Comparison of ENCODE assay signal across 15 cellular contexts in genomic region chr7:95335093-95335492, GRCh38. TPM values are rescaled to one million over a fixed set of nuclear protein-coding genes. Genes with fewer than 3 reads are reported as not detected.
A peak's percentile ranks its signal among the peaks of the same experiment; 100 is the strongest.
DNase-seq lines count a peak whose midpoint lies in the region; ATAC-seq, FAIRE-seq and TF ChIP-seq lines count a peak whose summit lies in the region.
"Had no signal": no experiment of that assay in that cellular context is flagged by ENCODE, and none has a peak within 500 bp of the region (broad histone marks: within the 10 kb centered on the region; RNA-seq: fewer than 3 reads in every experiment).

No MANE protein-coding gene starts in this region.

- DNase-seq in HFFc6 (peak; percentile 28), astrocyte (ENCODE audit: low read depth) (peak; percentile 92), foreskin melanocyte (peak; percentile 40), WTC11 (ENCODE audit: low spot score) (no peak), NCI-H2029 treated with DMSO at 0.1 percent for 48 hours (lab: John Stamatoyannopoulos, UW) (no peak), body of pancreas (no peak)
- DNase-seq: activated CD8-positive, alpha-beta T cell treated with anti-CD3 and anti-CD28 coated beads for 36 hours; activated gamma-delta T cell treated with Interleukin-2 at 50 U/mL for 16 hours; caudate nucleus; NCI-H187; stimulated activated CD4-positive, alpha-beta T cell treated with anti-CD3 and anti-CD28 coated beads, Interleukin-12 subunit alpha, Interleukin-12 subunit beta, amount 100 ng/mL, for 4 hours had no signal

- TF ChIP-seq CTCF in HFFc6 (IDR thresholded peaks at IDR 0.05) (no peak), astrocyte (IDR thresholded peaks at IDR 0.05; ENCODE audit: insufficient read depth, low read depth, low read length) (no peak), WTC11 (IDR thresholded peaks at IDR 0.05) (no peak), body of pancreas (IDR thresholded peaks at IDR 0.05) (no peak)

- H3K4me1 Mint-ChIP-seq in HFFc6 (ENCODE audit: low read depth): no peaks in the 10 kb centered on the region; the same call in 1 of the 2 replicates
- H3K4me1 Mint-ChIP-seq in astrocyte (ENCODE audit: low read depth, unreplicated experiment): peaks cover 29% of the 10 kb centered on the region
- H3K4me1 Mint-ChIP-seq in WTC11: peaks cover 3% of the 10 kb centered on the region

- peak overlapping the region; percentile 19 for H3K4me2 ChIP-seq in astrocyte (ENCODE audit: low read length)

- H3K9me3 ChIP-seq in astrocyte (ENCODE audit: insufficient read depth, low read depth, low read length) (no peaks in the 10 kb centered on the region), body of pancreas (no peaks in the 10 kb centered on the region)

- H3K27ac Mint-ChIP-seq in HFFc6: no peak overlapping the region
- peak overlapping the region; percentile 75 for H3K27ac Mint-ChIP-seq in astrocyte (ENCODE audit: unreplicated experiment)
- no peak overlapping the region for H3K27ac Mint-ChIP-seq in WTC11
- H3K27ac Mint-ChIP-seq: activated CD8-positive, alpha-beta T cell treated with anti-CD3 and anti-CD28 coated beads for 36 hours had no signal

- H2AFZ ChIP-seq in ACC112 (ENCODE audit: low read length, unreplicated experiment) (no peak overlapping the region), astrocyte (ENCODE audit: low read depth, low read length) (no peak overlapping the region)

- POLR2A ChIA-PET in WTC11 (lab: Charles Lee): no interaction called here

- ATAC-seq in WTC11 (no peak), HG02852 (IDR thresholded peaks at IDR 0.05; ENCODE audit: unreplicated experiment) (no peak), body of pancreas (no peak)
- ATAC-seq: activated CD8-positive, alpha-beta T cell treated with anti-CD3 and anti-CD28 coated beads for 36 hours had no signal

- no peak for TF ChIP-seq POLR2A in body of pancreas (IDR thresholded peaks at IDR 0.05)

- H3K36me3 Mint-ChIP-seq in HFFc6 (ENCODE audit: low read depth) (no peaks in the 10 kb centered on the region), astrocyte (ENCODE audit: low read depth, unreplicated experiment) (no peaks in the 10 kb centered on the region), WTC11 (no peaks in the 10 kb centered on the region)

- H3K79me2 ChIP-seq in ACC112 (ENCODE audit: control insufficient read depth, insufficient read depth, low read length, unreplicated experiment) (no peaks in the 10 kb centered on the region), astrocyte (ENCODE audit: insufficient read depth, low read length) (no peaks in the 10 kb centered on the region)

- intact Hi-C loops in body of pancreas (cut with DNase I): no loop called here

- peaks cover 20% of the 10 kb centered on the region for H3K4me1 ChIP-seq in ACC112 (ENCODE audit: control insufficient read depth, insufficient read depth, low read length, unreplicated experiment)
- H3K4me1 ChIP-seq in astrocyte (ENCODE audit: insufficient read depth, low read length): peaks cover 7% of the 10 kb centered on the region
- H3K4me1 ChIP-seq in body of pancreas: no peaks in the 10 kb centered on the region

- H3K36me3 ChIP-seq in ACC112 (ENCODE audit: insufficient read depth, low read length) (no peaks in the 10 kb centered on the region), astrocyte (ENCODE audit: insufficient read depth, low read length) (no peaks in the 10 kb centered on the region), body of pancreas (replicated peaks in 1 of 2; ENCODE audit: insufficient read depth in 1 of 2, low read depth in 2 of 2) (no peaks in the 10 kb centered on the region)

- CTCF ChIA-PET in WTC11 (lab: Charles Lee): no interaction called here

- H3K4me3 Mint-ChIP-seq in HFFc6 (no peak overlapping the region), astrocyte (ENCODE audit: unreplicated experiment) (no peak overlapping the region), WTC11 (no peak overlapping the region)
- H3K4me3 Mint-ChIP-seq: activated CD8-positive, alpha-beta T cell treated with anti-CD3 and anti-CD28 coated beads for 36 hours had no signal

- H3K4me3 ChIP-seq in ACC112 (ENCODE audit: low read depth, low read length) (no peak overlapping the region), astrocyte (ENCODE audit: insufficient read depth, low read depth, low read length) (no peak overlapping the region), body of pancreas (no peak overlapping the region)

- H3K27ac ChIP-seq in ACC112 (ENCODE audit: low read depth, low read length): peak overlapping the region; percentile 49
- H3K27ac ChIP-seq in astrocyte (ENCODE audit: low read depth, low read length): no peak overlapping the region
- no peak overlapping the region for H3K27ac ChIP-seq in body of pancreas

- peaks cover 2% of the 10 kb centered on the region; the same call in 1 of the 2 replicates for H3K27me3 Mint-ChIP-seq in HFFc6 (ENCODE audit: insufficient read depth)
- H3K27me3 Mint-ChIP-seq in astrocyte (ENCODE audit: low read depth, unreplicated experiment): no peaks in the 10 kb centered on the region
- H3K27me3 Mint-ChIP-seq in WTC11 (ENCODE audit: low read depth): no peaks in the 10 kb centered on the region
- H3K27me3 Mint-ChIP-seq: activated CD8-positive, alpha-beta T cell treated with anti-CD3 and anti-CD28 coated beads for 36 hours had no signal

- peak; percentile 87 for FAIRE-seq in astrocyte (lab: Jason Lieb, UNC)

- H3K9me3 Mint-ChIP-seq in HFFc6: no peaks in the 10 kb centered on the region
- peaks cover 1% of the 10 kb centered on the region for H3K9me3 Mint-ChIP-seq in astrocyte (ENCODE audit: unreplicated experiment)
- H3K9me3 Mint-ChIP-seq in WTC11: peaks cover 3% of the 10 kb centered on the region; the same call in 1 of the 2 replicates
- H3K9me3 Mint-ChIP-seq: activated CD8-positive, alpha-beta T cell treated with anti-CD3 and anti-CD28 coated beads for 36 hours had no signal

- H3K9ac ChIP-seq in astrocyte (ENCODE audit: low read length): no peak overlapping the region

- no peaks in the 10 kb centered on the region for H4K20me1 ChIP-seq in astrocyte (ENCODE audit: insufficient read depth, low read length)

- H3K27me3 ChIP-seq in ACC112 (ENCODE audit: insufficient read depth, low read length) (no peaks in the 10 kb centered on the region), astrocyte (ENCODE audit: insufficient read depth, low read length) (no peaks in the 10 kb centered on the region), body of pancreas (no peaks in the 10 kb centered on the region)

TF ChIP-seq in WTC11, 78 proteins besides CTCF, POLR2A, EP300 and RAD21 (continues in another document):
- no peak for TF ChIP-seq ZBTB43 (CRISPR knock-in tag; IDR thresholded peaks at IDR 0.05)
- TF ChIP-seq NR2C2 (CRISPR knock-in tag; IDR thresholded peaks at IDR 0.05): no peak
- no peak for TF ChIP-seq ELF4 (CRISPR knock-in tag; IDR thresholded peaks at IDR 0.05; ENCODE audit: low read depth)
- TF ChIP-seq TEAD4 (CRISPR knock-in tag; IDR thresholded peaks at IDR 0.05): no peak
- TF ChIP-seq STAT6 (CRISPR knock-in tag; conservative IDR thresholded peaks at IDR 0.05; ENCODE audit: low read depth): no peak
- no peak for TF ChIP-seq FOXP1 (CRISPR knock-in tag; IDR thresholded peaks at IDR 0.05; ENCODE audit: borderline replicate concordance)
- no peak for TF ChIP-seq E2F5 (CRISPR knock-in tag; IDR thresholded peaks at IDR 0.05)
- no peak for TF ChIP-seq USF1 (CRISPR knock-in tag; IDR thresholded peaks at IDR 0.05)

RNA-seq across cellular contexts. Expression of gene PON1, which starts 10.8 kb away (rescaled TPM):
- total RNA-seq in HFFc6 (2021; fragmentation: NEBNext Ultra II Directional; extraction: Animal tissue kit (Norgen Biotek cat#: 25700)): not detected
- total RNA-seq in astrocyte (0.99 and 1.00 TPM in 2 replicates), WTC11 (2021) (0.25 to 0.26 TPM in 2 of 3 replicates, not detected in the other), body of pancreas (under 1 TPM in 1 of 2 donors, not detected in 1; 0.78 TPM)
- total RNA-seq: A673; activated CD8-positive, alpha-beta T cell treated with anti-CD3 and anti-CD28 coated beads for 36 hours; lung microvascular endothelial cell had no signal

Comparison
In these comparisons a context has a peak if more than half of its experiments do, and no peak if none do; other contexts are left out.
1. DNase-seq: peak in HFFc6 (single experiment), astrocyte (single experiment) and foreskin melanocyte (single experiment); none in WTC11 (single experiment), NCI-H2029 treated with DMSO at 0.1 percent for 48 hours (single experiment) and body of pancreas (0 of 4).